1 cellular context compared by ENCODE assay signal in genomic region chr7:26291251-26291650, GRCh38.
TF ChIP-seq lines count a peak whose summit lies in the region.

No MANE protein-coding gene starts in this region.

TF ChIP-seq in GM23338, 12 proteins besides CTCF, POLR2A, EP300 and RAD21 (continued from another document):
- TF ChIP-seq ZNF462 (CRISPR knock-in tag; IDR thresholded peaks at IDR 0.05) (no peak), ZNF331 (CRISPR knock-in tag; IDR thresholded peaks at IDR 0.05; ENCODE audit: low read depth) (no peak), POLR2AphosphoS5 (IDR thresholded peaks at IDR 0.05; ENCODE audit: low read depth) (no peak), ZNF114 (CRISPR knock-in tag; IDR thresholded peaks at IDR 0.05) (no peak), STAT1 (IDR thresholded peaks at IDR 0.05; ENCODE audit: unreplicated experiment) (no peak), CREB1 (CRISPR knock-in tag; IDR thresholded peaks at IDR 0.05; ENCODE audit: low read depth) (no peak), EZH2phosphoT487 (IDR thresholded peaks at IDR 0.05; ENCODE audit: unreplicated experiment) (no peak), NANOG (IDR thresholded peaks at IDR 0.05; ENCODE audit: borderline replicate concordance) (no peak), JUNB (IDR thresholded peaks at IDR 0.05; ENCODE audit: unreplicated experiment) (no peak)
